25 cellular contexts compared by ENCODE assay signal in genomic region chr7:66088861-66089838, GRCh38.
"Had no signal": no experiment of that assay in that cellular context is flagged by ENCODE, and none has a peak within 500 bp of the region (broad histone marks: within the 10 kb centered on the region; RNA-seq: fewer than 3 reads in every experiment).

No MANE protein-coding gene starts in this region.

- FAIRE-seq: bronchial epithelial cell, pancreas had no signal

- H3K9me3 ChIP-seq: colonic mucosa, esophagus squamous epithelium, gastroesophageal sphincter, pancreas, psoas muscle, right atrium auricular region, transverse colon, vagina had no signal

- H3K4me1 Mint-ChIP-seq: activated B cell treated with CpG ODN at 0.5 μM for 24 hours; activated CD4-positive, alpha-beta T cell treated with anti-CD3 and anti-CD28 coated beads for 36 hours; activated naive CD4-positive, alpha-beta T cell treated with anti-CD3 and anti-CD28 coated beads, Interleukin-2, amount 10 ng/mL, durations not matched to agents 7 days and 5 days; naive thymus-derived CD8-positive, alpha-beta T cell had no signal

- H3K27me3 Mint-ChIP-seq: activated B cell treated with CpG ODN at 0.5 μM for 24 hours; activated CD4-positive, alpha-beta T cell treated with anti-CD3 and anti-CD28 coated beads for 36 hours; activated naive CD4-positive, alpha-beta T cell treated with anti-CD3 and anti-CD28 coated beads, Interleukin-2, amount 10 ng/mL, durations not matched to agents 7 days and 5 days; naive thymus-derived CD8-positive, alpha-beta T cell had no signal

- H3K4me3 ChIP-seq: colonic mucosa, gastroesophageal sphincter, lung, pancreas, psoas muscle, right atrium auricular region, transverse colon, vagina had no signal

- H3K27me3 ChIP-seq: colonic mucosa, esophagus squamous epithelium, gastroesophageal sphincter, pancreas, right atrium auricular region, transverse colon, vagina had no signal

- H3K4me3 Mint-ChIP-seq: activated B cell treated with CpG ODN at 0.5 μM for 24 hours; activated CD4-positive, alpha-beta T cell treated with anti-CD3 and anti-CD28 coated beads for 36 hours; activated naive CD4-positive, alpha-beta T cell treated with anti-CD3 and anti-CD28 coated beads, Interleukin-2, amount 10 ng/mL, durations not matched to agents 7 days and 5 days; activated T-cell treated with anti-CD3 and anti-CD28 coated beads, Interleukin-2, amount 50 U/mL, for 72 hours; naive thymus-derived CD8-positive, alpha-beta T cell; T-helper 1 cell treated with Interleukin-12 subunit alpha and Interleukin-12 subunit beta and Interleukin-4 antibody, amounts not matched to agents 30 μg/mL and 1 μg/mL, for 36 hours had no signal

- ATAC-seq: activated CD4-positive, alpha-beta T cell treated with anti-CD3 and anti-CD28 coated beads for 36 hours; activated T-cell treated with anti-CD3 and anti-CD28 coated beads, Interleukin-2, amount 50 U/mL, for 72 hours; gastroesophageal sphincter; left cardiac atrium; naive thymus-derived CD8-positive, alpha-beta T cell; pancreas; psoas muscle had no signal

- H3K27ac Mint-ChIP-seq: activated B cell treated with CpG ODN at 0.5 μM for 24 hours; activated CD4-positive, alpha-beta T cell treated with anti-CD3 and anti-CD28 coated beads for 36 hours; activated naive CD4-positive, alpha-beta T cell treated with anti-CD3 and anti-CD28 coated beads, Interleukin-2, amount 10 ng/mL, durations not matched to agents 7 days and 5 days; activated T-cell treated with anti-CD3 and anti-CD28 coated beads, Interleukin-2, amount 50 U/mL, for 72 hours; naive thymus-derived CD8-positive, alpha-beta T cell; T-helper 1 cell treated with Interleukin-12 subunit alpha and Interleukin-12 subunit beta and Interleukin-4 antibody, amounts not matched to agents 30 μg/mL and 1 μg/mL, for 36 hours had no signal

- H3K4me1 ChIP-seq: colonic mucosa, gastroesophageal sphincter, pancreas, psoas muscle, right atrium auricular region, transverse colon, vagina had no signal

- H3K9me3 Mint-ChIP-seq: activated B cell treated with CpG ODN at 0.5 μM for 24 hours; activated naive CD4-positive, alpha-beta T cell treated with anti-CD3 and anti-CD28 coated beads, Interleukin-2, amount 10 ng/mL, durations not matched to agents 7 days and 5 days; activated T-cell treated with anti-CD3 and anti-CD28 coated beads, Interleukin-2, amount 50 U/mL, for 72 hours; naive thymus-derived CD8-positive, alpha-beta T cell; T-helper 1 cell treated with Interleukin-12 subunit alpha and Interleukin-12 subunit beta and Interleukin-4 antibody, amounts not matched to agents 30 μg/mL and 1 μg/mL, for 36 hours had no signal

- H3K36me3 ChIP-seq: colonic mucosa, pancreas, right atrium auricular region had no signal

- H3K36me3 Mint-ChIP-seq: activated naive CD4-positive, alpha-beta T cell treated with anti-CD3 and anti-CD28 coated beads, Interleukin-2, amount 10 ng/mL, durations not matched to agents 7 days and 5 days had no signal

- H3K27ac ChIP-seq: colonic mucosa, gastroesophageal sphincter, pancreas, psoas muscle, right atrium auricular region, transverse colon, vagina had no signal

- DNase-seq: activated B cell treated with CpG ODN at 0.5 μM for 24 hours; activated CD4-positive, alpha-beta T cell treated with anti-CD3 and anti-CD28 coated beads for 36 hours; activated CD4-positive, alpha-beta T cell treated with anti-CD3 and anti-CD28 coated beads, Interleukin-2, amount 50 U/mL, for 4 hours; activated CD8-positive, alpha-beta memory T cell treated with anti-CD3 and anti-CD28 coated beads, Interleukin-2, amount 50 U/mL, for 48 hours; activated effector memory CD4-positive, alpha-beta T cell treated with Interleukin-2 at 50 U/mL for 16 hours; activated naive CD4-positive, alpha-beta T cell treated with anti-CD3 and anti-CD28 coated beads, Interleukin-2, amount 10 ng/mL, durations not matched to agents 7 days and 5 days; activated T-cell treated with anti-CD3 and anti-CD28 coated beads, Interleukin-2, amount 50 U/mL, for 72 hours; amygdala; colonic mucosa; esophagus squamous epithelium; head of caudate nucleus; islet precursor cell; left cardiac atrium; naive thymus-derived CD8-positive, alpha-beta T cell; stimulated activated CD4-positive, alpha-beta T cell treated with anti-CD3 and anti-CD28 coated beads, Interleukin-12 subunit alpha, Interleukin-12 subunit beta, amount 100 ng/mL, for 4 hours; T1000; transverse colon had no signal
